Comparison of ENCODE assay signal across 1 cellular context in genomic region chr1:70518106-70518505, GRCh38.
TF ChIP-seq lines count a peak whose summit lies in the region.

No MANE protein-coding gene starts in this region.

TF ChIP-seq in GM23338, 12 proteins besides CTCF, POLR2A, EP300 and RAD21 (continued from another document):
- TF ChIP-seq EZH2 (IDR thresholded peaks at IDR 0.05; ENCODE audit: low read depth, unreplicated experiment): no peak
- TF ChIP-seq ZNF331 (CRISPR knock-in tag; IDR thresholded peaks at IDR 0.05; ENCODE audit: low read depth): no peak
- no peak for TF ChIP-seq STAT1 (IDR thresholded peaks at IDR 0.05; ENCODE audit: unreplicated experiment)
- TF ChIP-seq, protein P1, sequence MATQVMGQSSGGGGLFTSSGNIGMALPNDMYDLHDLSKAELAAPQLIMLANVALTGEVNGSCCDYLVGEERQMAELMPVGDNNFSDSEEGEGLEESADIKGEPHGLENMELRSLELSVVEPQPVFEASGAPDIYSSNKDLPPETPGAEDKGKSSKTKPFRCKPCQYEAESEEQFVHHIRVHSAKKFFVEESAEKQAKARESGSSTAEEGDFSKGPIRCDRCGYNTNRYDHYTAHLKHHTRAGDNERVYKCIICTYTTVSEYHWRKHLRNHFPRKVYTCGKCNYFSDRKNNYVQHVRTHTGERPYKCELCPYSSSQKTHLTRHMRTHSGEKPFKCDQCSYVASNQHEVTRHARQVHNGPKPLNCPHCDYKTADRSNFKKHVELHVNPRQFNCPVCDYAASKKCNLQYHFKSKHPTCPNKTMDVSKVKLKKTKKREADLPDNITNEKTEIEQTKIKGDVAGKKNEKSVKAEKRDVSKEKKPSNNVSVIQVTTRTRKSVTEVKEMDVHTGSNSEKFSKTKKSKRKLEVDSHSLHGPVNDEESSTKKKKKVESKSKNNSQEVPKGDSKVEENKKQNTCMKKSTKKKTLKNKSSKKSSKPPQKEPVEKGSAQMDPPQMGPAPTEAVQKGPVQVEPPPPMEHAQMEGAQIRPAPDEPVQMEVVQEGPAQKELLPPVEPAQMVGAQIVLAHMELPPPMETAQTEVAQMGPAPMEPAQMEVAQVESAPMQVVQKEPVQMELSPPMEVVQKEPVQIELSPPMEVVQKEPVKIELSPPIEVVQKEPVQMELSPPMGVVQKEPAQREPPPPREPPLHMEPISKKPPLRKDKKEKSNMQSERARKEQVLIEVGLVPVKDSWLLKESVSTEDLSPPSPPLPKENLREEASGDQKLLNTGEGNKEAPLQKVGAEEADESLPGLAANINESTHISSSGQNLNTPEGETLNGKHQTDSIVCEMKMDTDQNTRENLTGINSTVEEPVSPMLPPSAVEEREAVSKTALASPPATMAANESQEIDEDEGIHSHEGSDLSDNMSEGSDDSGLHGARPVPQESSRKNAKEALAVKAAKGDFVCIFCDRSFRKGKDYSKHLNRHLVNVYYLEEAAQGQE (IDR thresholded peaks at IDR 0.05; ENCODE audit: unreplicated experiment): no peak
- no peak for TF ChIP-seq CREB1 (CRISPR knock-in tag; IDR thresholded peaks at IDR 0.05; ENCODE audit: low read depth)
